In the genomic region with DNA sequence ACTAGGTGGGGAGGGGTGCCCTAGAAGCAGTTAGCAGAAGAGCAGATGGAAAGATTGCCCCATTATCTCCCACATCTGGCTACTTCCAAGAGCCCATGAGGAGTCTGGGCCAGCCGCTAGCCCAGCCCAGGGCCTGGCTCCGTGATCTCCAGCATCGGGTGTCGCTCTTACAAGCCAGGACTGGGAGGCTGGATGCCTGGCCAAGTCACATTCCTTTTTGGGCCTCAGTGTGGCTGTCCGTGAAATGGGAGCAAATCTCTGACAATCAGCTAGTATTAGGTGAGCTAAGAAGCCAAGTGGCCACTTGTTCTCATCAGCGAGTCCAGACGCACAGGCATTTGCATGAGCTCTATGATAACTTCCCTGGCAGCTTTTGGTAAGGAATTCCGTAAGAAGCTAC, we compare ENCODE assay signal across 31 cellular contexts. TPM values are rescaled to one million over a fixed set of nuclear protein-coding genes. Genes with fewer than 3 reads are reported as not detected.
DNase-seq lines count a peak whose midpoint lies in the region; ATAC-seq, FAIRE-seq and TF ChIP-seq lines count a peak whose summit lies in the region.
"Had no signal": no experiment of that assay in that cellular context is flagged by ENCODE, and none has a peak within 500 bp of the region (broad histone marks: within the 10 kb centered on the region; RNA-seq: fewer than 3 reads in every experiment).

No MANE protein-coding gene starts in this region.

- 0 out of 4 replicates have a peak overlapping the region, but pooled peaks of 1 of the 2 experiments have one; percentile 5 for H3K4me2 ChIP-seq in H1 (ENCODE audit: insufficient read depth in 1 of 2, low read depth in 2 of 2, low read length in 2 of 2)

- no peak overlapping the region for H3K4ac ChIP-seq in H1 (replicated peaks; ENCODE audit: insufficient read length, low read depth, low read length)

- FAIRE-seq in H1 (lab: Jason Lieb, UNC): no peak

- H3K79me2 ChIP-seq in H1 (ENCODE audit: control insufficient read depth in 1 of 2, insufficient read depth in 2 of 2, low read length in 2 of 2): no peaks in the 10 kb centered on the region

- TF ChIP-seq RAD21 in H1 (IDR thresholded peaks at IDR 0.05 in 1 of 2, conservative IDR thresholded peaks at IDR 0.05 in 1 of 2; ENCODE audit: low read depth in 2 of 2, low read length in 2 of 2): no peak

- peaks cover 17% of the 10 kb centered on the region for H3K4me1 Mint-ChIP-seq in T-helper 1 cell treated with Interleukin-12 subunit alpha and Interleukin-12 subunit beta and Interleukin-4 antibody, amounts not matched to agents 30 μg/mL and 1 μg/mL, for 36 hours (ENCODE audit: low read depth)
- H3K4me1 Mint-ChIP-seq: stimulated activated naive B cell treated with anti-CD40 and anti-IgM and Interleukin-4, amounts not matched to agents 10 μg/mL and 1 μg/mL and 100 μg/mL, for 72 hours had no signal

- no peak overlapping the region for H3K4me3 Mint-ChIP-seq in T-helper 1 cell treated with Interleukin-12 subunit alpha and Interleukin-12 subunit beta and Interleukin-4 antibody, amounts not matched to agents 30 μg/mL and 1 μg/mL, for 36 hours
- H3K4me3 Mint-ChIP-seq: natural killer cell treated with Interleukin-12 subunit alpha and Interleukin-12 subunit beta and Interleukin-15 and Interleukin-18, amount 100 ng/mL, for 72 hours; stimulated activated naive B cell treated with anti-CD40 and anti-IgM and Interleukin-4, amounts not matched to agents 10 μg/mL and 1 μg/mL and 100 μg/mL, for 72 hours had no signal

- peaks cover 25% of the 10 kb centered on the region for H3K36me3 Mint-ChIP-seq in T-helper 1 cell treated with Interleukin-12 subunit alpha and Interleukin-12 subunit beta and Interleukin-4 antibody, amounts not matched to agents 30 μg/mL and 1 μg/mL, for 36 hours (ENCODE audit: low read depth)
- H3K36me3 Mint-ChIP-seq: natural killer cell treated with Interleukin-12 subunit alpha and Interleukin-12 subunit beta and Interleukin-15 and Interleukin-18, amount 100 ng/mL, for 72 hours had no signal

- no peak overlapping the region for H3K14ac ChIP-seq in H1 (ENCODE audit: insufficient read length)

- H3K23me2 ChIP-seq in H1 (ENCODE audit: low read depth, low read length): no peaks in the 10 kb centered on the region

- H3K9me3 Mint-ChIP-seq in T-helper 1 cell treated with Interleukin-12 subunit alpha and Interleukin-12 subunit beta and Interleukin-4 antibody, amounts not matched to agents 30 μg/mL and 1 μg/mL, for 36 hours: no peaks in the 10 kb centered on the region
- H3K9me3 Mint-ChIP-seq: natural killer cell treated with Interleukin-12 subunit alpha and Interleukin-12 subunit beta and Interleukin-15 and Interleukin-18, amount 100 ng/mL, for 72 hours; stimulated activated naive B cell treated with anti-CD40 and anti-IgM and Interleukin-4, amounts not matched to agents 10 μg/mL and 1 μg/mL and 100 μg/mL, for 72 hours had no signal

- no peak overlapping the region for H3K23ac ChIP-seq in H1 (ENCODE audit: insufficient read length)

- H3K18ac ChIP-seq in H1 (ENCODE audit: extremely low read depth, low read length): no peak overlapping the region

- intact Hi-C loops in right cardiac atrium (cut with DNase I): no loop called here
- intact Hi-C loops in left cardiac atrium (cut with DNase I): no loop called here

- H2AK5ac ChIP-seq in H1 (ENCODE audit: low read depth, low read length): no peak overlapping the region; the same call in 1 of the 2 replicates

- H4K91ac ChIP-seq in H1 (replicated peaks; ENCODE audit: insufficient read length, low read length): no peak overlapping the region

- H2BK5ac ChIP-seq in H1 (ENCODE audit: low read depth, low read length): no peak overlapping the region

- peak overlapping the region; percentile 32; the same call in 1 of the 2 replicates for H4K8ac ChIP-seq in H1 (ENCODE audit: extremely low read depth, insufficient read depth, low read length)

- H3K27ac ChIP-seq in right cardiac atrium (ENCODE audit: low read length) (peak overlapping the region; percentile 37), H1 (ENCODE audit: low read depth, low read length) (no peak overlapping the region)
- H3K27ac ChIP-seq: adrenal gland, body of pancreas, C4-2B, esophagus squamous epithelium, HL-60, SK-N-MC, upper lobe of left lung had no signal

- H2BK12ac ChIP-seq in H1 (ENCODE audit: low read depth, low read length): no peak overlapping the region

- TF ChIP-seq POLR2A in H1 (IDR thresholded peaks at IDR 0.05; ENCODE audit: control extremely low read depth in 1 of 2, low read depth in 2 of 2, low read length in 2 of 2): no peak

- no peaks in the 10 kb centered on the region for H3K27me3 Mint-ChIP-seq in T-helper 1 cell treated with Interleukin-12 subunit alpha and Interleukin-12 subunit beta and Interleukin-4 antibody, amounts not matched to agents 30 μg/mL and 1 μg/mL, for 36 hours (ENCODE audit: low read depth)
- H3K27me3 Mint-ChIP-seq: natural killer cell treated with Interleukin-12 subunit alpha and Interleukin-12 subunit beta and Interleukin-15 and Interleukin-18, amount 100 ng/mL, for 72 hours; stimulated activated naive B cell treated with anti-CD40 and anti-IgM and Interleukin-4, amounts not matched to agents 10 μg/mL and 1 μg/mL and 100 μg/mL, for 72 hours had no signal

- no peak overlapping the region for H2AFZ ChIP-seq in H1 (ENCODE audit: low read length)

- CTCF ChIA-PET in H1 (lab: Charles Lee; ENCODE audit: partially characterized antibody): interaction anchor here (0.9 to 63.8 kb wide), 3 partner anchors 11 to 30 kb away, joined by 6 to 1262 read pairs (median 66); partner anchors contain the start of genes CISH, DOCK3 and MAPKAPK3

- H4K5ac ChIP-seq in H1 (ENCODE audit: insufficient read length, low read depth, low read length): no peak overlapping the region

- H3K27me3 ChIP-seq in right cardiac atrium (ENCODE audit: control insufficient read depth, insufficient read depth): no peaks in the 10 kb centered on the region
- no peaks in the 10 kb centered on the region for H3K27me3 ChIP-seq in H1 (replicated peaks in 1 of 4; ENCODE audit: control insufficient read depth in 3 of 4, extremely low read depth in 1 of 4, insufficient read depth in 3 of 4, low read length in 3 of 4)
- H3K27me3 ChIP-seq in MG63: no peaks in the 10 kb centered on the region
- H3K27me3 ChIP-seq: adrenal gland, body of pancreas, esophagus squamous epithelium, upper lobe of left lung had no signal

- POLR2A ChIA-PET in H1 (lab: Charles Lee; ENCODE audit: partially characterized antibody): interaction anchor here (0.7 to 2.1 kb wide), 7 partner anchors 8 to 79 kb away, joined by 3 to 15 read pairs (median 3); no protein-coding TSS in a partner anchor

- H3K36me3 ChIP-seq in H1 (ENCODE audit: control insufficient read depth in 2 of 4, insufficient read depth in 4 of 4, low read length in 3 of 4) (peaks cover 0 to 8% (median under 1%) of the 10 kb centered on the region in 4 experiments; a peak in 2 of 8 replicates), MG63 (no peaks in the 10 kb centered on the region)

- H2BK120ac ChIP-seq in H1 (replicated peaks; ENCODE audit: low read depth, low read length): no peak overlapping the region

- H3K4me1 ChIP-seq in right cardiac atrium (ENCODE audit: control insufficient read depth, insufficient read depth, low read length) (peaks cover 6% of the 10 kb centered on the region), H1 (replicated peaks in 1 of 4; ENCODE audit: control insufficient read depth in 3 of 4, insufficient read depth in 4 of 4, low read length in 3 of 4) (peaks cover 0 to 18% (median 6%) of the 10 kb centered on the region in 4 experiments; a peak in 6 of 7 replicates)
- H3K4me1 ChIP-seq: body of pancreas, upper lobe of left lung had no signal

- H3K27ac Mint-ChIP-seq in T-helper 1 cell treated with Interleukin-12 subunit alpha and Interleukin-12 subunit beta and Interleukin-4 antibody, amounts not matched to agents 30 μg/mL and 1 μg/mL, for 36 hours: peak overlapping the region; percentile 31
- H3K27ac Mint-ChIP-seq: stimulated activated naive B cell treated with anti-CD40 and anti-IgM and Interleukin-4, amounts not matched to agents 10 μg/mL and 1 μg/mL and 100 μg/mL, for 72 hours had no signal

- H3K9ac ChIP-seq in H1 (replicated peaks in 1 of 4; ENCODE audit: extremely low read depth in 1 of 4, low read depth in 3 of 4, low read length in 3 of 4): no peak overlapping the region

- H4K20me1 ChIP-seq in H1 (replicated peaks in 1 of 2; ENCODE audit: control insufficient read depth in 1 of 2, insufficient read depth in 2 of 2, low read length in 2 of 2): peaks cover 2% of the 10 kb centered on the region in 2 experiments

- H3K9me3 ChIP-seq in right cardiac atrium (ENCODE audit: control insufficient read depth, low read length): no peaks in the 10 kb centered on the region
- no peaks in the 10 kb centered on the region for H3K9me3 ChIP-seq in H1 (ENCODE audit: insufficient read depth in 2 of 2, low read depth in 1 of 2, low read length in 1 of 2)
- H3K9me3 ChIP-seq in MG63: no peaks in the 10 kb centered on the region
- H3K9me3 ChIP-seq: adrenal gland, body of pancreas, esophagus squamous epithelium, upper lobe of left lung had no signal

- no peak overlapping the region for H3K56ac ChIP-seq in H1 (replicated peaks; ENCODE audit: insufficient read length, low read depth, low read length)

- no peak overlapping the region for H2BK15ac ChIP-seq in H1 (ENCODE audit: low read length)

- no peak overlapping the region; the same call in 1 of the 2 replicates for H2BK20ac ChIP-seq in H1 (ENCODE audit: low read length)

- DNase-seq in T-helper 1 cell: no peak
- no peak for DNase-seq in right cardiac atrium
- no peak for DNase-seq in left cardiac atrium
- DNase-seq in H1 (ENCODE audit: low read depth in 1 of 2, low spot score in 2 of 2): no peak
- no peak for DNase-seq in MG63
- no peak for DNase-seq in NCI-H1048 (lab: John Stamatoyannopoulos, UW)
- DNase-seq: 8988T; activated CD4-positive, alpha-beta T cell treated with anti-CD3 and anti-CD28 coated beads for 1 hour; activated gamma-delta T cell treated with Interleukin-2 at 50 U/mL for 16 hours; cerebellar nuclear complex; esophagus squamous epithelium; foreskin melanocyte; GOT3; Karpas-422; kidney glomerular epithelial cell; NCI-H1417 treated with DMSO at 0.1 percent for 48 hours; NCI-H2081; NCI-H2227 treated with DMSO at 0.1 percent for 48 hours; NCI-H526; NK-92 treated with Interleukin-12 subunit alpha and Interleukin-12 subunit beta, amount 100 ng/mL, for 24 hours; stimulated activated naive B cell treated with anti-CD40 and anti-IgM and Interleukin-4, amounts not matched to agents 10 μg/mL and 1 μg/mL and 100 μg/mL, for 72 hours; upper lobe of left lung had no signal

- H3K79me1 ChIP-seq in H1 (ENCODE audit: low read depth, low read length): no peaks in the 10 kb centered on the region; the same call in none of the 2 replicates

- no peak for TF ChIP-seq CTCF in H1 (IDR thresholded peaks at IDR 0.05; ENCODE audit: control extremely low read depth in 1 of 3, insufficient read depth in 1 of 3, low read depth in 1 of 3, low read length in 3 of 3)

- TF ChIP-seq EP300 in H1 (IDR thresholded peaks at IDR 0.05; ENCODE audit: borderline replicate concordance in 1 of 2, low read depth in 2 of 2, low read length in 2 of 2): no peak

- WGBS in right cardiac atrium: 70% methylated on average over 8 of the region's 8 CpGs
- WGBS in H1 (ENCODE audit: extremely low coverage in 1 of 2, insufficient coverage in 1 of 2, insufficient read length in 1 of 2, insufficient replicate concordance in 2 of 2, low coverage in 1 of 2, low lambda C conversion rate in 2 of 2, missing lambda C conversion rate in 1 of 2), 2 experiments: 91% methylated on average over 8 of the region's 8 CpGs; no CpG with 5 or more reads in 1 of the 2 experiments

- H3K4me3 ChIP-seq in right cardiac atrium (ENCODE audit: low read length) (no peak overlapping the region), H1 (ENCODE audit: extremely low read depth in 1 of 4, insufficient read depth in 2 of 4, low read depth in 3 of 4, low read length in 4 of 4) (no peak overlapping the region), MG63 (no peak overlapping the region)
- H3K4me3 ChIP-seq: adrenal gland, body of pancreas, esophagus squamous epithelium, lung, SK-N-MC, upper lobe of left lung had no signal

- ATAC-seq in right cardiac atrium (no peak), left cardiac atrium (no peak), HG03139 (IDR thresholded peaks at IDR 0.05; ENCODE audit: unreplicated experiment) (no peak)
- ATAC-seq: body of pancreas; natural killer cell treated with Interleukin-12 subunit alpha and Interleukin-12 subunit beta and Interleukin-15 and Interleukin-18, amount 100 ng/mL, for 72 hours; stimulated activated naive B cell treated with anti-CD40 and anti-IgM and Interleukin-4, amounts not matched to agents 10 μg/mL and 1 μg/mL and 100 μg/mL, for 72 hours had no signal

RNA-seq across cellular contexts. Expression of gene DOCK3, which starts 23.3 kb away (rescaled TPM):
- total RNA-seq in right cardiac atrium (1 to 10 TPM; 4.1 to 5.2 (median 4.6) TPM), left cardiac atrium (1 to 10 TPM; 2.8 to 3.8 TPM)
- polyA plus RNA-seq in right cardiac atrium (1.9 TPM), H1 (2011; rRNA removed) (2.7 and 3.6 TPM in 2 replicates)
- 4.6 and 5.0 TPM in 2 replicates for total RNA-seq in H1 (2021; fragmentation: NEBNext Ultra II Directional; extraction: Animal tissue kit (Norgen Biotek cat#: 25700))
- polyA plus RNA-seq in H1 (2011; cell fraction: cytosol; rRNA removed): 3.1 TPM
- polyA plus RNA-seq in H1 (2011; cell fraction: nucleus; rRNA removed): 13.9 TPM
- polyA plus RNA-seq in H1 (2012, experiment 1 of 2): 3.8 to 5.0 TPM (median 4.6 TPM) in 4 replicates
- polyA plus RNA-seq in H1 (2012, experiment 2 of 2): 0.35 TPM
- polyA plus RNA-seq in H1 (2013, experiment 1 of 2): 2.4 TPM
- polyA plus RNA-seq in H1 (2013, experiment 2 of 2): 2.2 TPM
- 10.1 and 12.7 TPM in 2 replicates for polyA minus RNA-seq in H1 (2011; rRNA and poly(A)+ RNA removed)
- polyA minus RNA-seq in H1 (2011; cell fraction: cytosol; rRNA and poly(A)+ RNA removed): 3.2 TPM
- 17.4 TPM for polyA minus RNA-seq in H1 (2011; cell fraction: nucleus; rRNA and poly(A)+ RNA removed)
- total RNA-seq in MG63 (2014; rRNA removed; shearing (Covaris generic); ENCODE audit: low replicate concordance): 0.26 TPM in 1 of 2 replicates, not detected in the other

RNA-seq across cellular contexts. Expression of gene MAPKAPK3, which starts 34.5 kb away (rescaled TPM):
- total RNA-seq in right cardiac atrium: 100 to 1,000 TPM; 167 to 260 (median 225) TPM
- 181 TPM for polyA plus RNA-seq in right cardiac atrium
- 100 to 1,000 TPM; 170 to 177 TPM for total RNA-seq in left cardiac atrium
- 52.7 and 65.4 TPM in 2 replicates for total RNA-seq in H1 (2021; fragmentation: NEBNext Ultra II Directional; extraction: Animal tissue kit (Norgen Biotek cat#: 25700))
- 87.9 and 99.8 TPM in 2 replicates for polyA plus RNA-seq in H1 (2011; rRNA removed)
- 82.8 TPM for polyA plus RNA-seq in H1 (2011; cell fraction: cytosol; rRNA removed)
- 79.2 TPM for polyA plus RNA-seq in H1 (2011; cell fraction: nucleus; rRNA removed)
- 48.0 to 63.0 TPM (median 59.2 TPM) in 4 replicates for polyA plus RNA-seq in H1 (2012, experiment 1 of 2)
- 82.4 TPM for polyA plus RNA-seq in H1 (2012, experiment 2 of 2)
- polyA plus RNA-seq in H1 (2013, experiment 1 of 2): 39.1 TPM
- 40.2 TPM for polyA plus RNA-seq in H1 (2013, experiment 2 of 2)
- polyA minus RNA-seq in H1 (2011; rRNA and poly(A)+ RNA removed): 77.9 and 129 TPM in 2 replicates
- polyA minus RNA-seq in H1 (2011; cell fraction: cytosol; rRNA and poly(A)+ RNA removed): 31.9 TPM
- polyA minus RNA-seq in H1 (2011; cell fraction: nucleus; rRNA and poly(A)+ RNA removed): 34.5 TPM
- total RNA-seq in MG63 (2014; rRNA removed; shearing (Covaris generic); ENCODE audit: low replicate concordance): 23.7 and 33.4 TPM in 2 replicates

RNA-seq across cellular contexts. Expression of gene CISH, which starts 39.9 kb away (rescaled TPM):
- total RNA-seq in right cardiac atrium (10 to 100 TPM in 3 of 4 donors, 1 to 10 TPM in 1; 9.1 to 27.8 (median 11.2) TPM), left cardiac atrium (10 to 100 TPM in 1 of 2 donors, 1 to 10 TPM in 1; 10.0 to 41.9 TPM)
- polyA plus RNA-seq in right cardiac atrium (8.0 TPM), H1 (2011; rRNA removed) (2.2 and 3.0 TPM in 2 replicates)
- total RNA-seq in H1 (2021; fragmentation: NEBNext Ultra II Directional; extraction: Animal tissue kit (Norgen Biotek cat#: 25700)): 1.9 and 3.1 TPM in 2 replicates
- polyA plus RNA-seq in H1 (2011; cell fraction: cytosol; rRNA removed): 1.0 TPM
- polyA plus RNA-seq in H1 (2011; cell fraction: nucleus; rRNA removed): 1.6 TPM
- polyA plus RNA-seq in H1 (2012, experiment 1 of 2): 1.4 to 2.6 TPM (median 1.8 TPM) in 4 replicates
- polyA plus RNA-seq in H1 (2012, experiment 2 of 2): 1.7 TPM
- 1.7 TPM for polyA plus RNA-seq in H1 (2013, experiment 1 of 2)
- 1.7 TPM for polyA plus RNA-seq in H1 (2013, experiment 2 of 2)
- polyA minus RNA-seq in H1 (2011; rRNA and poly(A)+ RNA removed): 1.8 TPM in 2 replicates
- polyA minus RNA-seq in H1 (2011; cell fraction: cytosol; rRNA and poly(A)+ RNA removed): 1.6 TPM
- polyA minus RNA-seq in H1 (2011; cell fraction: nucleus; rRNA and poly(A)+ RNA removed): 2.2 TPM
- 0.20 TPM in 1 of 2 replicates, not detected in the other for total RNA-seq in MG63 (2014; rRNA removed; shearing (Covaris generic); ENCODE audit: low replicate concordance)
